8 cellular contexts compared by ENCODE assay signal in the genomic region with DNA sequence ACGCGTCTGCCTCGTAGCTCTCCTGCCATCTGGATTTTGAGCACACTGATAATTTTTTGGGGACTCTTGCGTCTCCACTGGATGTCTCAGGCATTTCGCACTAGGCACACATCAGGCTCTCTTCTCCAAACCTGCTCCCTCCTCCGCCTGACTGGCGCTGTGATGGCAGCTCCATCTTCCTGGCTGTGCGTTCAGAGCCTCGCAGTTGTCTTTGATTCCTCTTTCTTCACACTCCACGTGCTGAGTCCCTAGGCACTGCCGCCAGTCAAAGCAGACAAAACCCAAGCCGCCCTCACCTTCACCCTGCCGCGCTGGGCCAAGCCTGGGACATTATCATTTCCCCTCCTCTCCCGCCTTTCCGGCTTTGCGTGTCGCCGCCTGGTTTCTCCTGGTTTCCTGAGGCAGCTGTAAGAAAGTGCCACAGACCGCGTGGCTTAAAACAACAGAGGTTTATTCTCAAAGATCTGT.
DNase-seq lines count a peak whose midpoint lies in the region; ATAC-seq and TF ChIP-seq lines count a peak whose summit lies in the region.

No MANE protein-coding gene starts in this region.

- peak overlapping the region; percentile 94 for H3K4me3 ChIP-seq in brain microvascular endothelial cell (ENCODE audit: low read depth, low read length)

- ATAC-seq in HG03565 (IDR thresholded peaks at IDR 0.05; ENCODE audit: unreplicated experiment) = peak; percentile 8

- in situ Hi-C loops in brain microvascular endothelial cell (cut with HindIII; ENCODE audit: low pct_ligation_motif_present, low sequenced_read_pairs) = no loop called here

- no peak for TF ChIP-seq CTCF in GM20000 (IDR thresholded peaks at IDR 0.05; ENCODE audit: extremely low read depth, missing control alignments)
- TF ChIP-seq CTCF in brain microvascular endothelial cell (IDR thresholded peaks at IDR 0.05; ENCODE audit: low read depth, low read length, missing control alignments) = peak; percentile 25

- DNase-seq in ELR (ENCODE audit: low read depth) = peak; percentile 59
- DNase-seq in GM20000 (ENCODE audit: low spot score) = peak; percentile 57
- DNase-seq in RPMI8226 = peak; percentile 77
- DNase-seq in brain microvascular endothelial cell = peak; percentile 34
- DNase-seq in islet precursor cell = peak; percentile 75
- DNase-seq in stimulated activated CD4-positive, alpha-beta T cell treated with anti-CD3 and anti-CD28 coated beads, Interleukin-1b, Interleukin-23, amount 100 ng/mL, for 4 hours (ENCODE audit: low read depth in 2 of 2) = peak; percentile 17 to 24
- DNase-seq in KG1 (lab: John Stamatoyannopoulos, UW) = no peak

- no peaks in the 10 kb centered on the region for H3K27me3 ChIP-seq in brain microvascular endothelial cell (replicated peaks)

- H3K27ac ChIP-seq in brain microvascular endothelial cell = peak overlapping the region; percentile 54

- peaks cover 12% of the 10 kb centered on the region for H3K36me3 ChIP-seq in brain microvascular endothelial cell (replicated peaks)
